9 cellular contexts compared by ENCODE assay signal in genomic region chr2:47867205-47867604, GRCh38. TPM values are rescaled to one million over a fixed set of nuclear protein-coding genes. Genes with fewer than 3 reads are reported as not detected.
A peak's percentile ranks its signal among the peaks of the same experiment; 100 is the strongest.
DNase-seq lines count a peak whose midpoint lies in the region; TF ChIP-seq lines count a peak whose summit lies in the region.
"Had no signal": no experiment of that assay in that cellular context is flagged by ENCODE, and none has a peak within 500 bp of the region (broad histone marks: within the 10 kb centered on the region; RNA-seq: fewer than 3 reads in every experiment).

No MANE protein-coding gene starts in this region.

- CTCF ChIA-PET in RWPE1 (lab: Yijun Ruan, JAX), result interaction anchor here (0.6 kb wide), 1 partner anchor 561 kb away, joined by 5 read pairs; no protein-coding TSS in a partner anchor

- H3K4me3 ChIP-seq in fibroblast of the aortic adventitia (ENCODE audit: low read depth, low read length), result no peak overlapping the region
- H3K4me3 ChIP-seq in rectal smooth muscle tissue (ENCODE audit: low read length), result no peak overlapping the region
- H3K4me3 ChIP-seq in MM.1S (ENCODE audit: low read length), result no peak overlapping the region

- H3K4me2 ChIP-seq in MM.1S (ENCODE audit: low read depth, low read length), result no peak overlapping the region
- H3K4me2 ChIP-seq: KMS-11 had no signal

- H3K36me3 ChIP-seq in rectal smooth muscle tissue (ENCODE audit: control insufficient read depth, insufficient read depth, low read length) (no peaks in the 10 kb centered on the region), MM.1S (replicated peaks; ENCODE audit: insufficient read depth, low read length) (no peaks in the 10 kb centered on the region)

- POLR2A ChIA-PET in RWPE1 (lab: Yijun Ruan, JAX; ENCODE audit: low non-redundant PET), result no interaction called here

- H3K9me2 ChIP-seq in MM.1S (replicated peaks; ENCODE audit: insufficient read depth, low read length), result no peaks in the 10 kb centered on the region

- H3K4me1 ChIP-seq in rectal smooth muscle tissue (ENCODE audit: control insufficient read depth, insufficient read depth, low read length) (peaks cover 7% of the 10 kb centered on the region), MM.1S (ENCODE audit: low read length) (peaks cover 5% of the 10 kb centered on the region; the same call in 1 of the 2 replicates)

- H3K9me3 ChIP-seq in MM.1S (replicated peaks; ENCODE audit: insufficient read depth, low read length), result no peaks in the 10 kb centered on the region

- H3K79me2 ChIP-seq in MM.1S (ENCODE audit: low read length), result peaks cover 99% of the 10 kb centered on the region

- no peak overlapping the region for H2AFZ ChIP-seq in MM.1S (ENCODE audit: low read length)

- H3K9ac ChIP-seq in rectal smooth muscle tissue (ENCODE audit: low read length) (no peak overlapping the region), MM.1S (ENCODE audit: low read length) (no peak overlapping the region)
- H3K9ac ChIP-seq: KMS-11 had no signal

- no peaks in the 10 kb centered on the region for H3K27me3 ChIP-seq in rectal smooth muscle tissue (ENCODE audit: control insufficient read depth, insufficient read depth, low read length)
- H3K27me3 ChIP-seq in MM.1S (replicated peaks; ENCODE audit: insufficient read depth, low read length), result no peaks in the 10 kb centered on the region

- TF ChIP-seq CTCF in RWPE1 (conservative IDR thresholded peaks at IDR 0.05; ENCODE audit: low read depth), result no peak
- TF ChIP-seq CTCF in fibroblast of the aortic adventitia (IDR thresholded peaks at IDR 0.05; ENCODE audit: insufficient read depth, low read length), result no peak
- no peak for TF ChIP-seq CTCF in MM.1S (IDR thresholded peaks at IDR 0.05; ENCODE audit: low read length)

- H3K27ac ChIP-seq in RWPE1, result no peak overlapping the region
- peak overlapping the region; percentile 42 for H3K27ac ChIP-seq in rectal smooth muscle tissue (ENCODE audit: low read depth, low read length)
- no peak overlapping the region for H3K27ac ChIP-seq in MM.1S (ENCODE audit: low read length)
- H3K27ac ChIP-seq: KMS-11 had no signal

- no peaks in the 10 kb centered on the region for H3F3A ChIP-seq in MM.1S (ENCODE audit: insufficient read depth, low read length)

- DNase-seq in GM03348 (ENCODE audit: low spot score), result peak; percentile 50
- peak; percentile 59 for DNase-seq in RWPE1 (ENCODE audit: low spot score)
- DNase-seq in fibroblast of the aortic adventitia (ENCODE audit: low read depth), result peak; percentile 88
- DNase-seq in stimulated activated CD4-positive, alpha-beta T cell treated with anti-CD3 and anti-CD28 coated beads, Interleukin-4, amount 100 ng/mL, for 24 hours, result no peak
- DNase-seq in cortex of kidney (lab: John Stamatoyannopoulos, UW), result no peak
- no peak for DNase-seq in NCI-H510A treated with DMSO at 0.1 percent for 48 hours (lab: John Stamatoyannopoulos, UW)
- DNase-seq in MM.1S, result no peak

- H4K20me1 ChIP-seq in MM.1S (ENCODE audit: insufficient read depth, low read length), result 0 out of 2 replicates have a peak, but pooled peaks cover 4% of the 10 kb centered on the region

RNA-seq across cellular contexts. Expression of gene FBXO11, which starts 39.1 kb away (rescaled TPM):
- 50.7 and 96.2 TPM in 2 replicates for total RNA-seq in fibroblast of the aortic adventitia (ENCODE audit: low replicate concordance)

Comparison
In these comparisons a context has a peak if more than half of its experiments do, and no peak if none do; other contexts are left out.
1. DNase-seq: peak in GM03348 (single experiment), RWPE1 (single experiment) and fibroblast of the aortic adventitia (single experiment); none in stimulated activated CD4-positive, alpha-beta T cell treated with anti-CD3 and anti-CD28 coated beads, Interleukin-4, amount 100 ng/mL, for 24 hours (single experiment), cortex of kidney (single experiment), NCI-H510A treated with DMSO at 0.1 percent for 48 hours (single experiment) and MM.1S (single experiment).